ENCODE assay signal across 18 cellular contexts in genomic region chr5:116554764-116555163, GRCh38.
DNase-seq lines count a peak whose midpoint lies in the region; ATAC-seq and TF ChIP-seq lines count a peak whose summit lies in the region.
"Had no signal": no experiment of that assay in that cellular context is flagged by ENCODE, and none has a peak within 500 bp of the region (broad histone marks: within the 10 kb centered on the region; RNA-seq: fewer than 3 reads in every experiment).

No MANE protein-coding gene starts in this region.

- peak; percentile 32 for DNase-seq in DMS53 (lab: John Stamatoyannopoulos, UW)
- DNase-seq in DMS53 treated with DMSO at 0.1 percent for 48 hours (lab: John Stamatoyannopoulos, UW; ENCODE audit: unreplicated experiment), result no peak
- peak; percentile 80 for DNase-seq in NCI-H446 treated with DMSO at 0.1 percent for 48 hours (lab: John Stamatoyannopoulos, UW)
- DNase-seq in head of caudate nucleus, result peak in 25 of 42 donors; percentile 25 to 79 (median 45)
- DNase-seq in substantia nigra (lab: John Stamatoyannopoulos, UW), result peak in 7 of 49 donors; percentile 20 to 57 (median 33)
- DNase-seq in GM20000 (ENCODE audit: low spot score), result no peak
- no peak for DNase-seq in NK-92 treated with Interleukin-12 subunit alpha and Interleukin-12 subunit beta, amount 100 ng/mL, for 24 hours (lab: John Stamatoyannopoulos, UW)
- DNase-seq: activated CD4-positive, alpha-beta T cell treated with anti-CD3 and anti-CD28 coated beads for 48 hours; DMS79; mesendoderm; MV-4-11; NCI-H510A; right cardiac atrium; testis had no signal

- H3K27ac ChIP-seq in substantia nigra (ENCODE audit: low read depth, low read length, poor library complexity, severe bottlenecking), result peak overlapping the region; percentile 94
- H3K27ac ChIP-seq: SK-N-MC, testis had no signal

- intact Hi-C loops in head of caudate nucleus (cut with DNase I), result no loop called here

- TF ChIP-seq CTCF in GM20000 (IDR thresholded peaks at IDR 0.05; ENCODE audit: extremely low read depth, missing control alignments), result no peak

- ATAC-seq in HG02973 (IDR thresholded peaks at IDR 0.05; ENCODE audit: unreplicated experiment), result no peak
- ATAC-seq: gastroesophageal sphincter, Panc1 had no signal

Comparison
In these comparisons a context has a peak if more than half of its experiments do, and no peak if none do; other contexts are left out.
1. DNase-seq: peak in DMS53 (single experiment), NCI-H446 treated with DMSO at 0.1 percent for 48 hours (single experiment) and head of caudate nucleus (25 of 42); none in DMS53 treated with DMSO at 0.1 percent for 48 hours (single experiment), GM20000 (single experiment) and NK-92 treated with Interleukin-12 subunit alpha and Interleukin-12 subunit beta, amount 100 ng/mL, for 24 hours (single experiment).